In the genomic region with DNA sequence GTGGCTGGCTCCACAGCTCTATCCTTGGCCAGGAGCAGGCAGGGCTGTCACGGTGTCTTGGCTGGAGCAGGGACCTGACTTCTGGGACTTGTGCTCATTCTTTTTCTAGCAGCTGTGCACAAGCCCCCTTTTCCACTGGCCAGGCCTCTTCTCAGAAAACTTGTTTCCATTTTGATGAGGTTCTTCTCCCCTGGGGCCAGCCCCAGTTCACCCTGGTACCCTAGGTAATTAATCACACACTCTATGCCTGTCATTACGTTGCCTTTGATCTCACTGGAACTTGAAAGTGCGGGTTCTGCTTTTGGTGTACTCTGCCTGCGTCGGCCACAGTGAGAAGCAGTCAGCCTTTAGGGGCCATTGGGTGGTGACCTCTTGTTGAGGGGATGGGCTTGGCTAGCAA, we compare ENCODE assay signal across 1 cellular context.
TF ChIP-seq lines count a peak whose summit lies in the region.

No MANE protein-coding gene starts in this region.

TF ChIP-seq in GM12878, 131 proteins besides CTCF, POLR2A, EP300 and RAD21 (continued from another document and continues in another):
- TF ChIP-seq ETV6 (conservative IDR thresholded peaks at IDR 0.05 in 1 of 2, IDR thresholded peaks at IDR 0.05 in 1 of 2; ENCODE audit: borderline replicate concordance in 1 of 2, low read depth in 1 of 2) (no peak), RBBP5 (conservative IDR thresholded peaks at IDR 0.05) (no peak), SRF (IDR thresholded peaks at IDR 0.05; ENCODE audit: low read depth in 2 of 2, low read length in 2 of 2) (no peak), ZNF207 (IDR thresholded peaks at IDR 0.05; ENCODE audit: borderline replicate concordance) (no peak), ZNF217 (IDR thresholded peaks at IDR 0.05) (no peak), LARP7 (IDR thresholded peaks at IDR 0.05) (no peak), IKZF1 (conservative IDR thresholded peaks at IDR 0.05) (peak; percentile 80), MYC (IDR thresholded peaks at IDR 0.05; ENCODE audit: insufficient read depth, insufficient read length, insufficient replicate concordance, low read length, severe bottlenecking) (no peak), ASH2L (IDR thresholded peaks at IDR 0.05; ENCODE audit: borderline replicate concordance, low read depth) (no peak), IKZF2 (IDR thresholded peaks at IDR 0.05) (peak; percentile 77 to 84; a peak in 3 of 4 replicates), WRNIP1 (IDR thresholded peaks at IDR 0.05; ENCODE audit: borderline replicate concordance, low read depth, low read length) (no peak), TCF7 (IDR thresholded peaks at IDR 0.05; ENCODE audit: borderline replicate concordance) (peak; percentile 93), RAD51 (IDR thresholded peaks at IDR 0.05) (no peak), DPF2 (IDR thresholded peaks at IDR 0.05) (peak; percentile 95), ZNF24 (IDR thresholded peaks at IDR 0.05) (0 out of 2 replicates have a peak, but pooled peaks have one; percentile 47), NR2F1 (conservative IDR thresholded peaks at IDR 0.05) (peak; percentile 100), PAX8 (IDR thresholded peaks at IDR 0.05) (no peak), RUNX3 (IDR thresholded peaks at IDR 0.05; ENCODE audit: low read length) (peak; percentile 50; the same call in 1 of the 2 replicates), NFXL1 (IDR thresholded peaks at IDR 0.05; ENCODE audit: borderline replicate concordance) (no peak), ZZZ3 (IDR thresholded peaks at IDR 0.05; ENCODE audit: control insufficient read depth, insufficient read length, low read depth) (no peak), SIX5 (IDR thresholded peaks at IDR 0.05; ENCODE audit: low read depth, low read length, severe bottlenecking) (no peak), ESRRA (IDR thresholded peaks at IDR 0.05; ENCODE audit: low read length) (no peak), CHD1 (IDR thresholded peaks at IDR 0.05; ENCODE audit: low read depth, low read length) (no peak), BHLHE40 (IDR thresholded peaks at IDR 0.05; ENCODE audit: borderline replicate concordance in 1 of 2, low read depth in 2 of 2, low read length in 1 of 2) (peak; percentile 21 to 66; a peak in 1 of 4 replicates), NR2C1 (IDR thresholded peaks at IDR 0.05) (no peak), TARDBP (IDR thresholded peaks at IDR 0.05; ENCODE audit: borderline replicate concordance) (no peak), RFX5 (IDR thresholded peaks at IDR 0.05; ENCODE audit: low read depth, low read length) (no peak), FOXM1 (IDR thresholded peaks at IDR 0.05; ENCODE audit: low read depth, low read length) (no peak), EED (IDR thresholded peaks at IDR 0.05; ENCODE audit: low read depth) (no peak), MTA2 (IDR thresholded peaks at IDR 0.05; ENCODE audit: low read depth) (peak; percentile 93), FOS (IDR thresholded peaks at IDR 0.05; ENCODE audit: borderline replicate concordance, extremely low read depth, insufficient read length) (no peak), BMI1 (IDR thresholded peaks at IDR 0.05; ENCODE audit: borderline replicate concordance) (peak; percentile 64), POU2F2 (IDR thresholded peaks at IDR 0.05; ENCODE audit: borderline replicate concordance, low read depth, low read length) (no peak), PML (IDR thresholded peaks at IDR 0.05; ENCODE audit: low read length) (no peak), SIN3A (IDR thresholded peaks at IDR 0.05; ENCODE audit: low read depth, low read length) (no peak)
- TF ChIP-seq, protein P1, sequence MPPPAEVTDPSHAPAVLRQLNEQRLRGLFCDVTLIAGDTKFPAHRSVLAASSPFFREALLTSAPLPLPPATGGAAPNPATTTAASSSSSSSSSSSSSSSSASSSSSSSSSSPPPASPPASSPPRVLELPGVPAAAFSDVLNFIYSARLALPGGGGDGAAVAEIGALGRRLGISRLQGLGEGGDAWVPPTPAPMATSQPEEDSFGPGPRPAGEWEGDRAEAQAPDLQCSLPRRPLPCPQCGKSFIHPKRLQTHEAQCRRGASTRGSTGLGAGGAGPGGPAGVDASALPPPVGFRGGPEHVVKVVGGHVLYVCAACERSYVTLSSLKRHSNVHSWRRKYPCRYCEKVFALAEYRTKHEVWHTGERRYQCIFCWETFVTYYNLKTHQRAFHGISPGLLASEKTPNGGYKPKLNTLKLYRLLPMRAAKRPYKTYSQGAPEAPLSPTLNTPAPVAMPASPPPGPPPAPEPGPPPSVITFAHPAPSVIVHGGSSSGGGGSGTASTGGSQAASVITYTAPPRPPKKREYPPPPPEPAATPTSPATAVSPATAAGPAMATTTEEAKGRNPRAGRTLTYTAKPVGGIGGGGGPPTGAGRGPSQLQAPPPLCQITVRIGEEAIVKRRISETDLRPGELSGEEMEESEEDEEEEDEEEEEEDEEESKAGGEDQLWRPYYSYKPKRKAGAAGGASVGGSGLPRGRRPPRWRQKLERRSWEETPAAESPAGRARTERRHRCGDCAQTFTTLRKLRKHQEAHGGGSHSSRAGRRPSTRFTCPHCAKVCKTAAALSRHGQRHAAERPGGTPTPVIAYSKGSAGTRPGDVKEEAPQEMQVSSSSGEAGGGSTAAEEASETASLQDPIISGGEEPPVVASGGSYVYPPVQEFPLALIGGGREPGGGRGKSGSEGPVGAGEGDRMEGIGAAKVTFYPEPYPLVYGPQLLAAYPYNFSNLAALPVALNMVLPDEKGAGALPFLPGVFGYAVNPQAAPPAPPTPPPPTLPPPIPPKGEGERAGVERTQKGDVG (CRISPR knock-in tag; IDR thresholded peaks at IDR 0.05): no peak
- TF ChIP-seq, protein P2, sequence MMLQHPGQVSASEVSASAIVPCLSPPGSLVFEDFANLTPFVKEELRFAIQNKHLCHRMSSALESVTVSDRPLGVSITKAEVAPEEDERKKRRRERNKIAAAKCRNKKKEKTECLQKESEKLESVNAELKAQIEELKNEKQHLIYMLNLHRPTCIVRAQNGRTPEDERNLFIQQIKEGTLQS (IDR thresholded peaks at IDR 0.05; ENCODE audit: borderline replicate concordance, extremely low read depth, low read depth, low read length): no peak
- TF ChIP-seq, protein P3, sequence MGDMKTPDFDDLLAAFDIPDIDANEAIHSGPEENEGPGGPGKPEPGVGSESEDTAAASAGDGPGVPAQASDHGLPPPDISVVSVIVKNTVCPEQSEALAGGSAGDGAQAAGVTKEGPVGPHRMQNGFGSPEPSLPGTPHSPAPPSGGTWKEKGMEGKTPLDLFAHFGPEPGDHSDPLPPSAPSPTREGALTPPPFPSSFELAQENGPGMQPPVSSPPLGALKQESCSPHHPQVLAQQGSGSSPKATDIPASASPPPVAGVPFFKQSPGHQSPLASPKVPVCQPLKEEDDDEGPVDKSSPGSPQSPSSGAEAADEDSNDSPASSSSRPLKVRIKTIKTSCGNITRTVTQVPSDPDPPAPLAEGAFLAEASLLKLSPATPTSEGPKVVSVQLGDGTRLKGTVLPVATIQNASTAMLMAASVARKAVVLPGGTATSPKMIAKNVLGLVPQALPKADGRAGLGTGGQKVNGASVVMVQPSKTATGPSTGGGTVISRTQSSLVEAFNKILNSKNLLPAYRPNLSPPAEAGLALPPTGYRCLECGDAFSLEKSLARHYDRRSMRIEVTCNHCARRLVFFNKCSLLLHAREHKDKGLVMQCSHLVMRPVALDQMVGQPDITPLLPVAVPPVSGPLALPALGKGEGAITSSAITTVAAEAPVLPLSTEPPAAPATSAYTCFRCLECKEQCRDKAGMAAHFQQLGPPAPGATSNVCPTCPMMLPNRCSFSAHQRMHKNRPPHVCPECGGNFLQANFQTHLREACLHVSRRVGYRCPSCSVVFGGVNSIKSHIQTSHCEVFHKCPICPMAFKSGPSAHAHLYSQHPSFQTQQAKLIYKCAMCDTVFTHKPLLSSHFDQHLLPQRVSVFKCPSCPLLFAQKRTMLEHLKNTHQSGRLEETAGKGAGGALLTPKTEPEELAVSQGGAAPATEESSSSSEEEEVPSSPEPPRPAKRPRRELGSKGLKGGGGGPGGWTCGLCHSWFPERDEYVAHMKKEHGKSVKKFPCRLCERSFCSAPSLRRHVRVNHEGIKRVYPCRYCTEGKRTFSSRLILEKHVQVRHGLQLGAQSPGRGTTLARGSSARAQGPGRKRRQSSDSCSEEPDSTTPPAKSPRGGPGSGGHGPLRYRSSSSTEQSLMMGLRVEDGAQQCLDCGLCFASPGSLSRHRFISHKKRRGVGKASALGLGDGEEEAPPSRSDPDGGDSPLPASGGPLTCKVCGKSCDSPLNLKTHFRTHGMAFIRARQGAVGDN (IDR thresholded peaks at IDR 0.05): peak; percentile 57; the same call in 1 of the 2 replicates
- TF ChIP-seq, protein P4, sequence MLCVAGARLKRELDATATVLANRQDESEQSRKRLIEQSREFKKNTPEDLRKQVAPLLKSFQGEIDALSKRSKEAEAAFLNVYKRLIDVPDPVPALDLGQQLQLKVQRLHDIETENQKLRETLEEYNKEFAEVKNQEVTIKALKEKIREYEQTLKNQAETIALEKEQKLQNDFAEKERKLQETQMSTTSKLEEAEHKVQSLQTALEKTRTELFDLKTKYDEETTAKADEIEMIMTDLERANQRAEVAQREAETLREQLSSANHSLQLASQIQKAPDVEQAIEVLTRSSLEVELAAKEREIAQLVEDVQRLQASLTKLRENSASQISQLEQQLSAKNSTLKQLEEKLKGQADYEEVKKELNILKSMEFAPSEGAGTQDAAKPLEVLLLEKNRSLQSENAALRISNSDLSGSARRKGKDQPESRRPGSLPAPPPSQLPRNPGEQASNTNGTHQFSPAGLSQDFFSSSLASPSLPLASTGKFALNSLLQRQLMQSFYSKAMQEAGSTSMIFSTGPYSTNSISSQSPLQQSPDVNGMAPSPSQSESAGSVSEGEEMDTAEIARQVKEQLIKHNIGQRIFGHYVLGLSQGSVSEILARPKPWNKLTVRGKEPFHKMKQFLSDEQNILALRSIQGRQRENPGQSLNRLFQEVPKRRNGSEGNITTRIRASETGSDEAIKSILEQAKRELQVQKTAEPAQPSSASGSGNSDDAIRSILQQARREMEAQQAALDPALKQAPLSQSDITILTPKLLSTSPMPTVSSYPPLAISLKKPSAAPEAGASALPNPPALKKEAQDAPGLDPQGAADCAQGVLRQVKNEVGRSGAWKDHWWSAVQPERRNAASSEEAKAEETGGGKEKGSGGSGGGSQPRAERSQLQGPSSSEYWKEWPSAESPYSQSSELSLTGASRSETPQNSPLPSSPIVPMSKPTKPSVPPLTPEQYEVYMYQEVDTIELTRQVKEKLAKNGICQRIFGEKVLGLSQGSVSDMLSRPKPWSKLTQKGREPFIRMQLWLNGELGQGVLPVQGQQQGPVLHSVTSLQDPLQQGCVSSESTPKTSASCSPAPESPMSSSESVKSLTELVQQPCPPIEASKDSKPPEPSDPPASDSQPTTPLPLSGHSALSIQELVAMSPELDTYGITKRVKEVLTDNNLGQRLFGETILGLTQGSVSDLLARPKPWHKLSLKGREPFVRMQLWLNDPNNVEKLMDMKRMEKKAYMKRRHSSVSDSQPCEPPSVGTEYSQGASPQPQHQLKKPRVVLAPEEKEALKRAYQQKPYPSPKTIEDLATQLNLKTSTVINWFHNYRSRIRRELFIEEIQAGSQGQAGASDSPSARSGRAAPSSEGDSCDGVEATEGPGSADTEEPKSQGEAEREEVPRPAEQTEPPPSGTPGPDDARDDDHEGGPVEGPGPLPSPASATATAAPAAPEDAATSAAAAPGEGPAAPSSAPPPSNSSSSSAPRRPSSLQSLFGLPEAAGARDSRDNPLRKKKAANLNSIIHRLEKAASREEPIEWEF (IDR thresholded peaks at IDR 0.05; ENCODE audit: insufficient replicate concordance, low read depth, low read length): peak; percentile 76
- TF ChIP-seq, protein P5, sequence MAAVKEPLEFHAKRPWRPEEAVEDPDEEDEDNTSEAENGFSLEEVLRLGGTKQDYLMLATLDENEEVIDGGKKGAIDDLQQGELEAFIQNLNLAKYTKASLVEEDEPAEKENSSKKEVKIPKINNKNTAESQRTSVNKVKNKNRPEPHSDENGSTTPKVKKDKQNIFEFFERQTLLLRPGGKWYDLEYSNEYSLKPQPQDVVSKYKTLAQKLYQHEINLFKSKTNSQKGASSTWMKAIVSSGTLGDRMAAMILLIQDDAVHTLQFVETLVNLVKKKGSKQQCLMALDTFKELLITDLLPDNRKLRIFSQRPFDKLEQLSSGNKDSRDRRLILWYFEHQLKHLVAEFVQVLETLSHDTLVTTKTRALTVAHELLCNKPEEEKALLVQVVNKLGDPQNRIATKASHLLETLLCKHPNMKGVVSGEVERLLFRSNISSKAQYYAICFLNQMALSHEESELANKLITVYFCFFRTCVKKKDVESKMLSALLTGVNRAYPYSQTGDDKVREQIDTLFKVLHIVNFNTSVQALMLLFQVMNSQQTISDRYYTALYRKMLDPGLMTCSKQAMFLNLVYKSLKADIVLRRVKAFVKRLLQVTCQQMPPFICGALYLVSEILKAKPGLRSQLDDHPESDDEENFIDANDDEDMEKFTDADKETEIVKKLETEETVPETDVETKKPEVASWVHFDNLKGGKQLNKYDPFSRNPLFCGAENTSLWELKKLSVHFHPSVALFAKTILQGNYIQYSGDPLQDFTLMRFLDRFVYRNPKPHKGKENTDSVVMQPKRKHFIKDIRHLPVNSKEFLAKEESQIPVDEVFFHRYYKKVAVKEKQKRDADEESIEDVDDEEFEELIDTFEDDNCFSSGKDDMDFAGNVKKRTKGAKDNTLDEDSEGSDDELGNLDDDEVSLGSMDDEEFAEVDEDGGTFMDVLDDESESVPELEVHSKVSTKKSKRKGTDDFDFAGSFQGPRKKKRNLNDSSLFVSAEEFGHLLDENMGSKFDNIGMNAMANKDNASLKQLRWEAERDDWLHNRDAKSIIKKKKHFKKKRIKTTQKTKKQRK (IDR thresholded peaks at IDR 0.05; ENCODE audit: low read depth, low read length): no peak
- TF ChIP-seq, protein P6, sequence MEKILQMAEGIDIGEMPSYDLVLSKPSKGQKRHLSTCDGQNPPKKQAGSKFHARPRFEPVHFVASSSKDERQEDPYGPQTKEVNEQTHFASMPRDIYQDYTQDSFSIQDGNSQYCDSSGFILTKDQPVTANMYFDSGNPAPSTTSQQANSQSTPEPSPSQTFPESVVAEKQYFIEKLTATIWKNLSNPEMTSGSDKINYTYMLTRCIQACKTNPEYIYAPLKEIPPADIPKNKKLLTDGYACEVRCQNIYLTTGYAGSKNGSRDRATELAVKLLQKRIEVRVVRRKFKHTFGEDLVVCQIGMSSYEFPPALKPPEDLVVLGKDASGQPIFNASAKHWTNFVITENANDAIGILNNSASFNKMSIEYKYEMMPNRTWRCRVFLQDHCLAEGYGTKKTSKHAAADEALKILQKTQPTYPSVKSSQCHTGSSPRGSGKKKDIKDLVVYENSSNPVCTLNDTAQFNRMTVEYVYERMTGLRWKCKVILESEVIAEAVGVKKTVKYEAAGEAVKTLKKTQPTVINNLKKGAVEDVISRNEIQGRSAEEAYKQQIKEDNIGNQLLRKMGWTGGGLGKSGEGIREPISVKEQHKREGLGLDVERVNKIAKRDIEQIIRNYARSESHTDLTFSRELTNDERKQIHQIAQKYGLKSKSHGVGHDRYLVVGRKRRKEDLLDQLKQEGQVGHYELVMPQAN (conservative IDR thresholded peaks at IDR 0.05): no peak
- TF ChIP-seq, protein P7, sequence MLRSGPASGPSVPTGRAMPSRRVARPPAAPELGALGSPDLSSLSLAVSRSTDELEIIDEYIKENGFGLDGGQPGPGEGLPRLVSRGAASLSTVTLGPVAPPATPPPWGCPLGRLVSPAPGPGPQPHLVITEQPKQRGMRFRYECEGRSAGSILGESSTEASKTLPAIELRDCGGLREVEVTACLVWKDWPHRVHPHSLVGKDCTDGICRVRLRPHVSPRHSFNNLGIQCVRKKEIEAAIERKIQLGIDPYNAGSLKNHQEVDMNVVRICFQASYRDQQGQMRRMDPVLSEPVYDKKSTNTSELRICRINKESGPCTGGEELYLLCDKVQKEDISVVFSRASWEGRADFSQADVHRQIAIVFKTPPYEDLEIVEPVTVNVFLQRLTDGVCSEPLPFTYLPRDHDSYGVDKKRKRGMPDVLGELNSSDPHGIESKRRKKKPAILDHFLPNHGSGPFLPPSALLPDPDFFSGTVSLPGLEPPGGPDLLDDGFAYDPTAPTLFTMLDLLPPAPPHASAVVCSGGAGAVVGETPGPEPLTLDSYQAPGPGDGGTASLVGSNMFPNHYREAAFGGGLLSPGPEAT (IDR thresholded peaks at IDR 0.05; ENCODE audit: low read depth): peak; percentile 14; the same call in 1 of the 2 replicates
